ENCODE assay signal across 13 cellular contexts in the genomic region with DNA sequence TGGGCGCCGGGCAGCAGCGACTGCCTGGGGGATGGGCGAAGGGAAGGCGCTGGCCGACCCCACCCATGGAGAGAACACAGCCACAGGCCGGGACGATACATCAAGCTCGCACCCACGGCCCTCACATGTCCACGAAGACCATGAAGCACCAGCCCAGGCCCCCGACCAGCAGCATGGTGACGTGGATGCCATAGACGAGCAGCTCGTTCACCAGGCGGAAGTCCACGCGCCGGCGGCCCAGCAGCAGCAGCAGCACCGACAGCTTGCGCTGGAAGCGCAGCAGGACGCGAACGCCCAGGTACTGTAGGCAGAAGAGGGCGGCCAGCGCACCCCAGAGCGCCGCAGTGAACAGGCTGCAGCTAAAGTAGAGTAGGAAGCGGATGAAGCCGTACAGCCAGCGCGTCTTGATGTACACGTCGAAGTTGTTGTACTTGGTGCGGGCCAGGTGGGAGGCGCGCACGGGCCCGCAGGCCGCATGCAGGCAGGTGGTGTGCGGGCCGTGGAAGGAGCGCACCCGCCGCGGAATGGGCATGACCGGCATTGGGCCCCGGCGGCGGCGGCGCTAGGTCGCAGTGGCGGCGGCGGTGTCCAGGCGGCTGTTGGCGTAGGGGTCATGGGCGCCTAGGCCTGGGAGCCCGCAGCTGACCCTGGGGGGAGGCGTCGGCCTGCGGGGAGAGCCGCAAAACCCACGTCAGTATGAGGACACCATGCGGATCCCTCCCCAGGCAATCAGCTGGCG. TPM values are rescaled to one million over a fixed set of nuclear protein-coding genes. Genes with fewer than 3 reads are reported as not detected.
DNase-seq lines count a peak whose midpoint lies in the region; ATAC-seq and TF ChIP-seq lines count a peak whose summit lies in the region.
"Had no signal": no experiment of that assay in that cellular context is flagged by ENCODE, and none has a peak within 500 bp of the region (broad histone marks: within the 10 kb centered on the region; RNA-seq: fewer than 3 reads in every experiment).

No MANE protein-coding gene starts in this region.

- peaks cover 9% of the 10 kb centered on the region; the same call in 1 of the 2 replicates for H3K4me1 ChIP-seq in GM23338 (ENCODE audit: insufficient read depth)
- H3K4me1 ChIP-seq in spleen: peaks cover 15 to 77% (median 37%) of the 10 kb centered on the region in 6 donors
- H3K4me1 ChIP-seq in adrenal gland (replicated peaks in 1 of 2): peaks cover 16 to 17% of the 10 kb centered on the region in 2 donors

- peaks cover 3% of the 10 kb centered on the region for H3K4me1 Mint-ChIP-seq in GM23338
- H3K4me1 Mint-ChIP-seq in activated T-helper 2 cell treated with anti-CD3 and anti-CD28 coated beads, Interferon-gamma antibody, Interleukin-2, Interleukin-4, amounts not matched to agents 10 μg/mL and 5 μg/mL and 100 μg/mL, durations not matched to agents 14 hours and 24 hours and 36 hours (ENCODE audit: low read depth): peaks cover 21% of the 10 kb centered on the region
- peaks cover 8 to 10% of the 10 kb centered on the region in 2 donors for H3K4me1 Mint-ChIP-seq in natural killer cell treated with Interleukin-12 subunit alpha and Interleukin-12 subunit beta and Interleukin-15 and Interleukin-18, amount 100 ng/mL, for 72 hours (ENCODE audit: low read depth in 2 of 2)

- H3K4me3 Mint-ChIP-seq in GM23338: peak overlapping the region; percentile 24; the same call in 1 of the 3 replicates
- H3K4me3 Mint-ChIP-seq in activated T-helper 2 cell treated with anti-CD3 and anti-CD28 coated beads, Interferon-gamma antibody, Interleukin-2, Interleukin-4, amounts not matched to agents 10 μg/mL and 5 μg/mL and 100 μg/mL, durations not matched to agents 14 hours and 24 hours and 36 hours (ENCODE audit: low read depth): peak overlapping the region; percentile 30
- H3K4me3 Mint-ChIP-seq in natural killer cell treated with Interleukin-12 subunit alpha and Interleukin-12 subunit beta and Interleukin-15 and Interleukin-18, amount 100 ng/mL, for 72 hours: peak overlapping the region; percentile 42

- peaks cover 7% of the 10 kb centered on the region for H3K27me3 Mint-ChIP-seq in GM23338 (ENCODE audit: insufficient read depth, low read depth, poor library complexity)
- no peaks in the 10 kb centered on the region for H3K27me3 Mint-ChIP-seq in activated T-helper 2 cell treated with anti-CD3 and anti-CD28 coated beads, Interferon-gamma antibody, Interleukin-2, Interleukin-4, amounts not matched to agents 10 μg/mL and 5 μg/mL and 100 μg/mL, durations not matched to agents 14 hours and 24 hours and 36 hours (ENCODE audit: low read depth)
- no peaks in the 10 kb centered on the region for H3K27me3 Mint-ChIP-seq in natural killer cell treated with Interleukin-12 subunit alpha and Interleukin-12 subunit beta and Interleukin-15 and Interleukin-18, amount 100 ng/mL, for 72 hours

- H4K20me1 ChIP-seq in GM23338 (replicated peaks; ENCODE audit: insufficient read depth): no peaks in the 10 kb centered on the region; the same call in 1 of the 2 replicates

- no peak overlapping the region for H3K27ac Mint-ChIP-seq in GM23338
- no peak overlapping the region for H3K27ac Mint-ChIP-seq in activated T-helper 2 cell treated with anti-CD3 and anti-CD28 coated beads, Interferon-gamma antibody, Interleukin-2, Interleukin-4, amounts not matched to agents 10 μg/mL and 5 μg/mL and 100 μg/mL, durations not matched to agents 14 hours and 24 hours and 36 hours
- H3K27ac Mint-ChIP-seq in natural killer cell treated with Interleukin-12 subunit alpha and Interleukin-12 subunit beta and Interleukin-15 and Interleukin-18, amount 100 ng/mL, for 72 hours: no peak overlapping the region

- no peak for ATAC-seq in GM23338
- no peak for ATAC-seq in natural killer cell treated with Interleukin-12 subunit alpha and Interleukin-12 subunit beta and Interleukin-15 and Interleukin-18, amount 100 ng/mL, for 72 hours
- ATAC-seq in GM21515 (IDR thresholded peaks at IDR 0.05; ENCODE audit: unreplicated experiment): no peak

- H3F3A ChIP-seq in GM23338 (replicated peaks; ENCODE audit: low read depth): peaks cover 12% of the 10 kb centered on the region; the same call in 1 of the 2 replicates

- H3K4me2 ChIP-seq in GM23338: no peak overlapping the region

- no peak for DNase-seq in GM23338 (ENCODE audit: low spot score)
- no peak for DNase-seq in activated T-helper 2 cell treated with anti-CD3 and anti-CD28 coated beads, Interferon-gamma antibody, Interleukin-2, Interleukin-4, amounts not matched to agents 10 μg/mL and 5 μg/mL and 100 μg/mL, durations not matched to agents 14 hours and 24 hours and 36 hours (ENCODE audit: low spot score)
- no peak for DNase-seq in natural killer cell treated with Interleukin-12 subunit alpha and Interleukin-12 subunit beta and Interleukin-15 and Interleukin-18, amount 100 ng/mL, for 72 hours (ENCODE audit: low spot score)
- no peak for DNase-seq in globus pallidus (ENCODE audit: low spot score)
- DNase-seq in spleen: no peak
- DNase-seq in adrenal gland: no peak
- DNase-seq: activated CD4-positive, alpha-beta T cell treated with anti-CD3 and anti-CD28 coated beads, Interleukin-2, amount 50 U/mL, for 48 hours; COR-L47; foreskin fibroblast; NCI-H2107 had no signal

- 95 to 96% (median 96%) methylated on average over 61 to 69 of the region's 69 CpGs for WGBS in spleen, 5 donors
- 94 to 97% (median 96%) methylated on average over 42 to 69 of the region's 69 CpGs for WGBS in adrenal gland, 4 donors

- H3K4me3 ChIP-seq in GM23338 (no peak overlapping the region), spleen (peak overlapping the region in 1 of 8 donors; percentile 97), adrenal gland (no peak overlapping the region)

- H3K9me3 ChIP-seq in spleen: no peaks in the 10 kb centered on the region
- H3K9me3 ChIP-seq in adrenal gland (replicated peaks in 1 of 3): no peaks in the 10 kb centered on the region
- H3K9me3 ChIP-seq: tibial nerve had no signal

- H3K9me3 Mint-ChIP-seq in GM23338: no peaks in the 10 kb centered on the region
- no peaks in the 10 kb centered on the region for H3K9me3 Mint-ChIP-seq in activated T-helper 2 cell treated with anti-CD3 and anti-CD28 coated beads, Interferon-gamma antibody, Interleukin-2, Interleukin-4, amounts not matched to agents 10 μg/mL and 5 μg/mL and 100 μg/mL, durations not matched to agents 14 hours and 24 hours and 36 hours
- no peaks in the 10 kb centered on the region for H3K9me3 Mint-ChIP-seq in natural killer cell treated with Interleukin-12 subunit alpha and Interleukin-12 subunit beta and Interleukin-15 and Interleukin-18, amount 100 ng/mL, for 72 hours

- H3K9me2 ChIP-seq in GM23338 (ENCODE audit: insufficient read depth): no peaks in the 10 kb centered on the region

- H3K27me3 ChIP-seq in GM23338 (ENCODE audit: insufficient read depth): no peaks in the 10 kb centered on the region
- H3K27me3 ChIP-seq in spleen (replicated peaks in 1 of 7): no peaks in the 10 kb centered on the region
- H3K27me3 ChIP-seq in adrenal gland: no peaks in the 10 kb centered on the region
- H3K27me3 ChIP-seq: tibial nerve had no signal

- H3K36me3 ChIP-seq in GM23338 (ENCODE audit: insufficient read depth) (no peaks in the 10 kb centered on the region), spleen (peaks cover 0 to 32% (median 24%) of the 10 kb centered on the region in 6 donors), adrenal gland (replicated peaks in 1 of 2) (peaks cover 0 to 22% of the 10 kb centered on the region in 2 donors)

- intact Hi-C loops in activated T-helper 2 cell treated with anti-CD3 and anti-CD28 coated beads, Interferon-gamma antibody, Interleukin-2, Interleukin-4, amounts not matched to agents 10 μg/mL and 5 μg/mL and 100 μg/mL, durations not matched to agents 14 hours and 24 hours and 36 hours (cut with micrococcal nuclease): loop anchor here (10.0 kb wide), 2 partner anchors 128 to 288 kb away; a partner anchor contains a TSS
- intact Hi-C loops in spleen (cut with DNase I; ENCODE audit: low total_unique reads): no loop called here
- intact Hi-C loops in adrenal gland (cut with DNase I): no loop called here

- H3K36me3 Mint-ChIP-seq in GM23338 (ENCODE audit: low read depth): peaks cover 11% of the 10 kb centered on the region; the same call in 2 of the 3 replicates
- H3K36me3 Mint-ChIP-seq in activated T-helper 2 cell treated with anti-CD3 and anti-CD28 coated beads, Interferon-gamma antibody, Interleukin-2, Interleukin-4, amounts not matched to agents 10 μg/mL and 5 μg/mL and 100 μg/mL, durations not matched to agents 14 hours and 24 hours and 36 hours (ENCODE audit: low read depth): peaks cover 27% of the 10 kb centered on the region
- no peaks in the 10 kb centered on the region for H3K36me3 Mint-ChIP-seq in natural killer cell treated with Interleukin-12 subunit alpha and Interleukin-12 subunit beta and Interleukin-15 and Interleukin-18, amount 100 ng/mL, for 72 hours

- no peaks in the 10 kb centered on the region; the same call in 1 of the 2 replicates for H3K79me2 ChIP-seq in GM23338 (replicated peaks; ENCODE audit: insufficient read depth)

- H2AFZ ChIP-seq in GM23338: no peak overlapping the region

- TF ChIP-seq POLR2A in spleen (IDR thresholded peaks at IDR 0.05) (no peak), adrenal gland (IDR thresholded peaks at IDR 0.05) (no peak)

- TF ChIP-seq CTCF in C4-2B (conservative IDR thresholded peaks at IDR 0.05): no peak
- TF ChIP-seq CTCF in GM23338 (conservative IDR thresholded peaks at IDR 0.05; ENCODE audit: low read depth in 2 of 2): no peak
- no peak for TF ChIP-seq CTCF in spleen (IDR thresholded peaks at IDR 0.05 in 8 of 11, conservative IDR thresholded peaks at IDR 0.05 in 3 of 11)
- no peak for TF ChIP-seq CTCF in adrenal gland (IDR thresholded peaks at IDR 0.05)

- H3K27ac ChIP-seq in C4-2B: peak overlapping the region; percentile 98
- no peak overlapping the region for H3K27ac ChIP-seq in GM23338 (ENCODE audit: low read depth)
- H3K27ac ChIP-seq in spleen: peak overlapping the region in 2 of 8 donors; percentile 95 to 98
- H3K27ac ChIP-seq in adrenal gland: no peak overlapping the region

RNA-seq across cellular contexts. Expression of a gene that starts 2.1 kb away (rescaled TPM):
- total RNA-seq in GM23338 (2014; rRNA removed; shearing (Covaris generic)): 32.6 and 39.2 TPM in 2 replicates
- polyA plus RNA-seq in GM23338 (2016; fragmentation: Nextera tagmentation; extraction: Ambion mirVana) (11.8 and 12.2 TPM in 2 replicates), spleen (10 to 100 TPM; 10.7 to 28.9 (median 14.8) TPM), adrenal gland (10 to 100 TPM in 2 of 3 donors, 1 to 10 TPM in 1; 5.2 to 12.4 (median 10.6) TPM)
- total RNA-seq in activated T-helper 2 cell treated with anti-CD3 and anti-CD28 coated beads, Interferon-gamma antibody, Interleukin-2, Interleukin-4, amounts not matched to agents 10 μg/mL and 5 μg/mL and 100 μg/mL, durations not matched to agents 14 hours and 24 hours and 36 hours: 43.1 and 43.5 TPM in 2 replicates
- total RNA-seq in natural killer cell treated with Interleukin-12 subunit alpha and Interleukin-12 subunit beta and Interleukin-15 and Interleukin-18, amount 100 ng/mL, for 72 hours: 10 to 100 TPM; 29.1 to 42.3 TPM
- total RNA-seq in spleen (10 to 100 TPM; 23.3 to 31.3 (median 25.8) TPM), adrenal gland (10 to 100 TPM; 19.7 to 47.2 (median 35.9) TPM)

RNA-seq across cellular contexts. Expression of a gene that starts 21.4 kb away (rescaled TPM):
- 16.5 and 20.8 TPM in 2 replicates for total RNA-seq in GM23338 (2014; rRNA removed; shearing (Covaris generic))
- polyA plus RNA-seq in GM23338 (2016; fragmentation: Nextera tagmentation; extraction: Ambion mirVana): 3.2 and 3.8 TPM in 2 replicates
- total RNA-seq in activated T-helper 2 cell treated with anti-CD3 and anti-CD28 coated beads, Interferon-gamma antibody, Interleukin-2, Interleukin-4, amounts not matched to agents 10 μg/mL and 5 μg/mL and 100 μg/mL, durations not matched to agents 14 hours and 24 hours and 36 hours: 5.4 and 5.5 TPM in 2 replicates
- 10 to 100 TPM; 19.2 to 21.1 TPM for total RNA-seq in natural killer cell treated with Interleukin-12 subunit alpha and Interleukin-12 subunit beta and Interleukin-15 and Interleukin-18, amount 100 ng/mL, for 72 hours
- total RNA-seq in spleen: 10 to 100 TPM; 17.0 to 34.9 (median 26.5) TPM
- 1 to 10 TPM; 2.1 to 7.9 (median 2.4) TPM for polyA plus RNA-seq in spleen
- 10 to 100 TPM; 27.2 to 61.0 (median 38.6) TPM for total RNA-seq in adrenal gland
- 10 to 100 TPM in 1 of 3 donors, 1 to 10 TPM in 2; 5.7 to 11.3 (median 7.1) TPM for polyA plus RNA-seq in adrenal gland
